ENCODE assay signal across 21 cellular contexts in the genomic region with DNA sequence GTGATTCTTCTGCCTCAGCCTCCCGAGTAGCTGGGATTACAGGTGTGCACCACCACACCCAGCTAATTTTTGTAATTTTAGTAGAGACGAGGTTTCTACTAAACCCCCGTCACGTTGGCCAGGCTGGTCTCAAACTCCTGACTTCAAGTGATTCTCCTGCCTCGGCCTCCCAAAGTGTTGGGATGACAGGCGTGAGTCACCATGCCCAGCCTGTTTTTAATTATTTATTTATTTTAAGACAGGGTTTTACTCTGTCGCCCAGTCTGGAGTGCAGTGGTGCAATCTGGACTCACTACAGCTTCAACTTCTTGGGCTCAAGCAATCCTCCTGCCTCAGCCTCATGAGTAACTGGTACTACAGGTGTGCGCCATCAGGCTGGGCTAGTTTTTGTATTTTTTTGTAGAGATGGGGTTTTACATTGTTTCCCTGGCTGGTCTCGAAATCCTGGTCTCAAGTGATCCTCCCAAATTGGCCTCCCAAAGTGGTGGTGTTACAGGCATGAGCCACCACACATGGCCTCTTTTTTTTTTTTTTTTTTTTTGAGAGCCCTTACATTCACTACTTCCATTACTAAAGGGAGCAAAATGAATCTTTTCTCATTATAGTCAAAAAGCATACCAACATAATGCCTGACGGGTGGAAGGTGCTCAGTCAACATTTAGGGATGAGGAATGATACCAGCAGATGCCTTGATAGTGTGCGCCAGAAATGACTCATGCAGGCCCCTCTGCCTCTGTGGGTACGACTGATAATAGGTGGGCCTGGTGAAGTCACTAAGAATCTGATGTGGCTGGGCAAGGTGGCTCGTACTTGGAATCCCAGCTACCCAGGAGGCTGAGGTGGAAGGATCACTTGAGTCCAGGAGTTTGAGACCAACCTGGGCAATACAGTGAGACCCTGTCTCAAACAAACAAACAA.
"Had no signal": no experiment of that assay in that cellular context is flagged by ENCODE, and none has a peak within 500 bp of the region (broad histone marks: within the 10 kb centered on the region; RNA-seq: fewer than 3 reads in every experiment).

No MANE protein-coding gene starts in this region.

- H3K36me3 Mint-ChIP-seq: natural killer cell had no signal

- H3K27me3 ChIP-seq: colonic mucosa, dorsolateral prefrontal cortex, esophagus squamous epithelium, ovary, suprapubic skin, thyroid gland, upper lobe of left lung, vagina had no signal

- FAIRE-seq: endometrium had no signal

- H3K27ac ChIP-seq: colonic mucosa, gastroesophageal sphincter, ovary, suprapubic skin, thyroid gland, vagina had no signal

- H3K36me3 ChIP-seq: colonic mucosa, ovary had no signal

- H3K4me3 ChIP-seq: colonic mucosa, dorsolateral prefrontal cortex, esophagus squamous epithelium, gastroesophageal sphincter, ovary, smooth muscle cell, suprapubic skin, thyroid gland, upper lobe of left lung, vagina had no signal

- ATAC-seq: gastroesophageal sphincter; natural killer cell; right cardiac atrium; stimulated activated effector memory CD8-positive, alpha-beta T cell treated with anti-CD3 and anti-CD28 coated beads, Interleukin-12 subunit alpha, Interleukin-12 subunit beta, amount 100 ng/mL, for 72 hours; stimulated activated naive CD8-positive, alpha-beta T cell treated with anti-CD3 and anti-CD28 coated beads, Interleukin-15, Interleukin-2, amounts not matched to agents 100 U/mL and 50 U/mL, for 24 hours had no signal

- H3K4me1 Mint-ChIP-seq: natural killer cell had no signal

- H3K27ac Mint-ChIP-seq: natural killer cell; stimulated activated effector memory CD8-positive, alpha-beta T cell treated with anti-CD3 and anti-CD28 coated beads, Interleukin-12 subunit alpha, Interleukin-12 subunit beta, amount 100 ng/mL, for 72 hours had no signal

- H3K9me3 ChIP-seq: colonic mucosa, esophagus squamous epithelium, gastroesophageal sphincter, ovary, suprapubic skin, thyroid gland, upper lobe of left lung, vagina had no signal

- H3K9me3 Mint-ChIP-seq: natural killer cell; neural crest cell; stimulated activated effector memory CD8-positive, alpha-beta T cell treated with anti-CD3 and anti-CD28 coated beads, Interleukin-12 subunit alpha, Interleukin-12 subunit beta, amount 100 ng/mL, for 72 hours had no signal

- H3K4me3 Mint-ChIP-seq: natural killer cell; neural crest cell; stimulated activated effector memory CD8-positive, alpha-beta T cell treated with anti-CD3 and anti-CD28 coated beads, Interleukin-12 subunit alpha, Interleukin-12 subunit beta, amount 100 ng/mL, for 72 hours had no signal

- DNase-seq: colonic mucosa; dorsolateral prefrontal cortex; effector CD8-positive, alpha-beta T cell; esophagus squamous epithelium; glutamatergic neuron; left colon; mesendoderm; natural killer cell; ovary; right cardiac atrium; stimulated activated CD4-positive, alpha-beta T cell treated with anti-CD3 and anti-CD28 coated beads, Interleukin-2, amount 100 ng/mL, for 48 hours; stimulated activated naive CD8-positive, alpha-beta T cell treated with anti-CD3 and anti-CD28 coated beads, Interleukin-15, Interleukin-2, amounts not matched to agents 100 U/mL and 50 U/mL, for 24 hours; thyroid gland; upper lobe of left lung had no signal

- H3K4me2 ChIP-seq: smooth muscle cell had no signal

- H3K4me1 ChIP-seq: colonic mucosa, gastroesophageal sphincter, suprapubic skin, vagina had no signal
